8 cellular contexts compared by ENCODE assay signal in genomic region chr17:28951991-28952975, GRCh38. TPM values are rescaled to one million over a fixed set of nuclear protein-coding genes. Genes with fewer than 3 reads are reported as not detected.
DNase-seq lines count a peak whose midpoint lies in the region; ATAC-seq and TF ChIP-seq lines count a peak whose summit lies in the region.

No MANE protein-coding gene starts in this region.

- CTCF ChIA-PET in CD8-positive, alpha-beta memory T cell (lab: Charles Lee), result interaction anchor here (0.6 to 5.7 kb wide), 28 partner anchors 9 to 706 kb away, joined by 3 to 72 read pairs (median 4); partner anchors contain the start of genes DHRS13, FAM222B, FLOT2 and NEK8
- CTCF ChIA-PET in activated CD4-positive, alpha-beta memory T cell treated with anti-CD3 and anti-CD28 coated beads, Interleukin-2, amount 10 ng/mL, durations not matched to agents 7 days and 5 days (lab: Charles Lee), result interaction anchor here (0.6 to 6.6 kb wide), 23 partner anchors 12 to 516 kb away, joined by 3 to 93 read pairs (median 5); partner anchors contain the start of genes DHRS13, FAM222B, MYO18A and NEK8

- peaks cover 0 to 31% (median 5%) of the 10 kb centered on the region in 3 donors for H3K36me3 Mint-ChIP-seq in CD8-positive, alpha-beta memory T cell
- peaks cover 27% of the 10 kb centered on the region for H3K36me3 Mint-ChIP-seq in activated CD4-positive, alpha-beta memory T cell treated with anti-CD3 and anti-CD28 coated beads, Interleukin-2, amount 10 ng/mL, durations not matched to agents 7 days and 5 days (ENCODE audit: low read depth)

- peaks cover 15 to 17% (median 15%) of the 10 kb centered on the region in 3 donors for H3K4me1 Mint-ChIP-seq in CD8-positive, alpha-beta memory T cell
- peaks cover 14% of the 10 kb centered on the region for H3K4me1 Mint-ChIP-seq in activated CD4-positive, alpha-beta memory T cell treated with anti-CD3 and anti-CD28 coated beads, Interleukin-2, amount 10 ng/mL, durations not matched to agents 7 days and 5 days

- peaks cover 0 to 4% of the 10 kb centered on the region in 2 donors for H3K27me3 Mint-ChIP-seq in CD8-positive, alpha-beta memory T cell
- H3K27me3 Mint-ChIP-seq in activated CD4-positive, alpha-beta memory T cell treated with anti-CD3 and anti-CD28 coated beads, Interleukin-2, amount 10 ng/mL, durations not matched to agents 7 days and 5 days, result no peaks in the 10 kb centered on the region

- no peak for TF ChIP-seq POLR2A in lower leg skin (IDR thresholded peaks at IDR 0.05)

- POLR2A ChIA-PET in CD8-positive, alpha-beta memory T cell (lab: Charles Lee), result interaction anchor here (0.5 to 5.6 kb wide), 19 partner anchors 25 to 1411 kb away, joined by 3 to 65 read pairs (median 6); partner anchors contain the start of genes BLTP2, DHRS13, FAM222B and FLOT2
- POLR2A ChIA-PET in activated CD4-positive, alpha-beta memory T cell treated with anti-CD3 and anti-CD28 coated beads, Interleukin-2, amount 10 ng/mL, durations not matched to agents 7 days and 5 days (lab: Charles Lee), result interaction anchor here (0.6 to 7.2 kb wide), 29 partner anchors 13 to 617 kb away, joined by 3 to 90 read pairs (median 4); partner anchors contain the start of genes BLTP2, DHRS13, FAM222B and FLOT2

- peak; percentile 54 for ATAC-seq in GM19463 (IDR thresholded peaks at IDR 0.05; ENCODE audit: unreplicated experiment)

- no peak for TF ChIP-seq CTCF in lower leg skin (IDR thresholded peaks at IDR 0.05)

- peak overlapping the region; percentile 85 for H3K27ac ChIP-seq in CD8-positive, alpha-beta memory T cell (ENCODE audit: low read depth, low read length)
- H3K27ac ChIP-seq in ectodermal cell (ENCODE audit: insufficient read depth, low read depth, low read length, poor library complexity, severe bottlenecking), result peak overlapping the region; percentile 94

- no peaks in the 10 kb centered on the region for H3K36me3 ChIP-seq in CD8-positive, alpha-beta memory T cell (ENCODE audit: insufficient read depth, low read length)
- H3K36me3 ChIP-seq in ectodermal cell (ENCODE audit: control insufficient read depth, insufficient read depth, low read length), result no peaks in the 10 kb centered on the region

- peak overlapping the region; percentile 98 for H3K4me3 ChIP-seq in CD8-positive, alpha-beta memory T cell (ENCODE audit: low read length)
- H3K4me3 ChIP-seq in ectodermal cell (ENCODE audit: insufficient read depth, low read depth, low read length), result peak overlapping the region; percentile 95
- peak overlapping the region; percentile 35 for H3K4me3 ChIP-seq in lower leg skin (ENCODE audit: low read depth, poor library complexity, severe bottlenecking)

- H3K4me3 Mint-ChIP-seq in CD8-positive, alpha-beta memory T cell, result no peak overlapping the region
- H3K4me3 Mint-ChIP-seq in activated CD4-positive, alpha-beta memory T cell treated with anti-CD3 and anti-CD28 coated beads, Interleukin-2, amount 10 ng/mL, durations not matched to agents 7 days and 5 days, result no peak overlapping the region

- DNase-seq in CD8-positive, alpha-beta memory T cell, result peak; percentile 91 to 98 (median 97)
- peak; percentile 96 for DNase-seq in HK-2 (ENCODE audit: unreplicated experiment)
- DNase-seq in NCI-H82 treated with DMSO at 0.1 percent for 48 hours (lab: John Stamatoyannopoulos, UW; ENCODE audit: unreplicated experiment), result peak; percentile 100
- DNase-seq in activated CD4-positive, alpha-beta memory T cell treated with anti-CD3 and anti-CD28 coated beads, Interleukin-2, amount 10 ng/mL, durations not matched to agents 7 days and 5 days, result peak; percentile 97
- peak; percentile 99 for DNase-seq in lower leg skin (ENCODE audit: low spot score in 2 of 2)
- peak; percentile 82 to 97 for DNase-seq in stimulated activated CD4-positive, alpha-beta T cell treated with anti-CD3 and anti-CD28 coated beads, Interleukin-4, amount 100 ng/mL, for 4 hours

- no peaks in the 10 kb centered on the region for H3K9me3 ChIP-seq in CD8-positive, alpha-beta memory T cell (ENCODE audit: low read length)
- H3K9me3 ChIP-seq in ectodermal cell (ENCODE audit: control insufficient read depth, low read length), result no peaks in the 10 kb centered on the region

- peaks cover 27% of the 10 kb centered on the region for H3K4me1 ChIP-seq in CD8-positive, alpha-beta memory T cell (ENCODE audit: insufficient read depth, low read length)
- H3K4me1 ChIP-seq in ectodermal cell (ENCODE audit: control insufficient read depth, insufficient read depth, low read length), result peaks cover 15% of the 10 kb centered on the region

- intact Hi-C loops in lower leg skin (cut with DNase I; ENCODE audit: low total_unique reads), result no loop called here

- no peaks in the 10 kb centered on the region for H3K9me3 Mint-ChIP-seq in CD8-positive, alpha-beta memory T cell
- no peaks in the 10 kb centered on the region for H3K9me3 Mint-ChIP-seq in activated CD4-positive, alpha-beta memory T cell treated with anti-CD3 and anti-CD28 coated beads, Interleukin-2, amount 10 ng/mL, durations not matched to agents 7 days and 5 days

- no peaks in the 10 kb centered on the region for H3K27me3 ChIP-seq in CD8-positive, alpha-beta memory T cell (ENCODE audit: insufficient read depth, low read length, poor library complexity, severe bottlenecking)
- H3K27me3 ChIP-seq in ectodermal cell (ENCODE audit: control insufficient read depth, insufficient read depth, low read length, poor library complexity, severe bottlenecking), result no peaks in the 10 kb centered on the region

- 11% methylated on average over 36 of the region's 36 CpGs for WGBS in ectodermal cell, 2 experiments
- WGBS in lower leg skin, 2 donors, result 6 to 7% methylated on average over 36 of the region's 36 CpGs

- no peak overlapping the region for H3K27ac Mint-ChIP-seq in CD8-positive, alpha-beta memory T cell
- no peak overlapping the region for H3K27ac Mint-ChIP-seq in activated CD4-positive, alpha-beta memory T cell treated with anti-CD3 and anti-CD28 coated beads, Interleukin-2, amount 10 ng/mL, durations not matched to agents 7 days and 5 days

RNA-seq across cellular contexts. Expression of gene PHF12, which starts 1.0 kb away (rescaled TPM):
- 10 to 100 TPM; 58.1 to 62.1 TPM for total RNA-seq in CD8-positive, alpha-beta memory T cell
- polyA plus RNA-seq in CD8-positive, alpha-beta memory T cell, result 11.6 TPM
- total RNA-seq in activated CD4-positive, alpha-beta memory T cell treated with anti-CD3 and anti-CD28 coated beads, Interleukin-2, amount 10 ng/mL, durations not matched to agents 7 days and 5 days, result 10 to 100 TPM; 75.6 to 78.8 TPM
- polyA plus RNA-seq in ectodermal cell (2013, experiment 1 of 4), result 48.0 TPM
- 58.4 TPM for polyA plus RNA-seq in ectodermal cell (2013, experiment 2 of 4)
- polyA plus RNA-seq in ectodermal cell (2013, experiment 3 of 4), result 43.1 TPM
- 45.3 TPM for polyA plus RNA-seq in ectodermal cell (2013, experiment 4 of 4)
- 10 to 100 TPM; 24.4 to 52.9 (median 42.7) TPM for total RNA-seq in lower leg skin

RNA-seq across cellular contexts. Expression of gene DHRS13, which starts 49.4 kb away (rescaled TPM):
- total RNA-seq in CD8-positive, alpha-beta memory T cell, result 10 to 100 TPM; 32.6 to 34.7 TPM
- 26.5 TPM for polyA plus RNA-seq in CD8-positive, alpha-beta memory T cell
- 10 to 100 TPM; 25.2 to 25.7 TPM for total RNA-seq in activated CD4-positive, alpha-beta memory T cell treated with anti-CD3 and anti-CD28 coated beads, Interleukin-2, amount 10 ng/mL, durations not matched to agents 7 days and 5 days
- polyA plus RNA-seq in ectodermal cell (2013, experiment 1 of 4), result 22.4 TPM
- 24.4 TPM for polyA plus RNA-seq in ectodermal cell (2013, experiment 2 of 4)
- polyA plus RNA-seq in ectodermal cell (2013, experiment 3 of 4), result 17.7 TPM
- 18.6 TPM for polyA plus RNA-seq in ectodermal cell (2013, experiment 4 of 4)
- 10 to 100 TPM; 19.2 to 22.9 (median 19.5) TPM for total RNA-seq in lower leg skin

RNA-seq across cellular contexts. Expression of gene SEZ6, which starts 53.5 kb away (rescaled TPM):
- not detected for total RNA-seq in CD8-positive, alpha-beta memory T cell
- 1.6 TPM for polyA plus RNA-seq in CD8-positive, alpha-beta memory T cell
- not detected for total RNA-seq in activated CD4-positive, alpha-beta memory T cell treated with anti-CD3 and anti-CD28 coated beads, Interleukin-2, amount 10 ng/mL, durations not matched to agents 7 days and 5 days
- polyA plus RNA-seq in ectodermal cell (2013, experiment 1 of 4), result 47.8 TPM
- polyA plus RNA-seq in ectodermal cell (2013, experiment 2 of 4), result 37.3 TPM
- 28.5 TPM for polyA plus RNA-seq in ectodermal cell (2013, experiment 3 of 4)
- polyA plus RNA-seq in ectodermal cell (2013, experiment 4 of 4), result 26.5 TPM
- not detected for total RNA-seq in lower leg skin

RNA-seq across cellular contexts. Expression of gene FLOT2, which starts 54.8 kb away (rescaled TPM):
- total RNA-seq in CD8-positive, alpha-beta memory T cell, result 100 to 1,000 TPM; 113 to 115 TPM
- polyA plus RNA-seq in CD8-positive, alpha-beta memory T cell, result 268 TPM
- 100 to 1,000 TPM; 193 to 200 TPM for total RNA-seq in activated CD4-positive, alpha-beta memory T cell treated with anti-CD3 and anti-CD28 coated beads, Interleukin-2, amount 10 ng/mL, durations not matched to agents 7 days and 5 days
- polyA plus RNA-seq in ectodermal cell (2013, experiment 1 of 4), result 154 TPM
- polyA plus RNA-seq in ectodermal cell (2013, experiment 2 of 4), result 161 TPM
- polyA plus RNA-seq in ectodermal cell (2013, experiment 3 of 4), result 119 TPM
- 131 TPM for polyA plus RNA-seq in ectodermal cell (2013, experiment 4 of 4)
- total RNA-seq in lower leg skin, result 100 to 1,000 TPM in 1 of 4 donors, 10 to 100 TPM in 3; 38.7 to 117 (median 45.6) TPM

Comparison
In these comparisons a context has a peak if more than half of its experiments do, and no peak if none do; other contexts are left out.
1. Peak in every context shown above with its lines: DNase-seq, ATAC-seq, H3K4me3 ChIP-seq and H3K27ac ChIP-seq.
2. H3K4me3 ChIP-seq: peak in every context shown above with its lines; median percentile 98 in CD8-positive, alpha-beta memory T cell; 95 in ectodermal cell; 35 in lower leg skin.